Comparison of ENCODE assay signal across 9 cellular contexts in the genomic region with DNA sequence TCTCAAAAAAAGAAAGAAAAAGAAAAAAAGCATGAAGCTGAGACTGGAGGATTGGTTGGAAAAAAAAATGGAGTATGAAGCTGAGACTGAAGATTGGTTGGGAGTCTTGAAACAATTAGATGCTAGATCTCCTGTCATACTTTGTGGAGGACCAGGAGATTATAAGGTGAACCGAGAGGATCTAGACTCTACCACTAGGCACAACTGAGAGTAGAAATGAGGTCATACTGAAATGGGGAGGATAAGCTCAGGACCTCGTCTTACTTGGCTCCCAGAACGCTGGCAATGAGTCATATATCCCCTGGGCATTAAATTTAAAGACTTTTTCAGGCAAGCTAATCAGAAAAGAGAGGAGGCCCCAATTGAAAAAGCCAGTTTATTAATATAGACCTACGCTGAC. TPM values are rescaled to one million over a fixed set of nuclear protein-coding genes. Genes with fewer than 3 reads are reported as not detected.
DNase-seq lines count a peak whose midpoint lies in the region; TF ChIP-seq lines count a peak whose summit lies in the region.
"Had no signal": no experiment of that assay in that cellular context is flagged by ENCODE, and none has a peak within 500 bp of the region (broad histone marks: within the 10 kb centered on the region; RNA-seq: fewer than 3 reads in every experiment).

No MANE protein-coding gene starts in this region.

- H2BK15ac ChIP-seq in mesendoderm (replicated peaks; ENCODE audit: low read depth) = no peak overlapping the region

- peaks cover 5% of the 10 kb centered on the region for H3K79me1 ChIP-seq in mesendoderm (ENCODE audit: low read length)

- POLR2A ChIA-PET in HEK293 (lab: Yijun Ruan, JAX) = interaction anchor here (0.6 to 1.0 kb wide), 2 partner anchors 52 to 102 kb away, joined by 4 to 12 read pairs; no protein-coding TSS in a partner anchor

- H4K8ac ChIP-seq in mesendoderm (ENCODE audit: low read depth, low read length) = peak overlapping the region; percentile 76

- H3K18ac ChIP-seq in mesendoderm (ENCODE audit: low read length) = no peak overlapping the region

- peaks cover 14% of the 10 kb centered on the region for H3K79me2 ChIP-seq in mesendoderm (ENCODE audit: control insufficient read depth, insufficient read depth, low read length)

- H3K4me1 ChIP-seq in HEK293 (ENCODE audit: control insufficient read depth, insufficient read depth, low read length) = peaks cover 9% of the 10 kb centered on the region; the same call in 1 of the 2 replicates
- peaks cover 2% of the 10 kb centered on the region for H3K4me1 ChIP-seq in mesendoderm (ENCODE audit: control insufficient read depth, low read depth, low read length)

- H3K4me3 ChIP-seq in HEK293 (ENCODE audit: low read depth, low read length) (no peak overlapping the region), mesendoderm (ENCODE audit: low read length) (no peak overlapping the region)

- no CpG with 5 or more reads among the region's 4 CpGs for WGBS in mesendoderm (ENCODE audit: extremely low coverage, insufficient coverage, low lambda C conversion rate)

- H3K36me3 ChIP-seq in HEK293 (ENCODE audit: control insufficient read depth in 2 of 2, insufficient read depth in 1 of 2, low read length in 2 of 2) (no peaks in the 10 kb centered on the region), mesendoderm (ENCODE audit: control insufficient read depth, insufficient read depth, low read length) (no peaks in the 10 kb centered on the region)

- no peak overlapping the region for H2BK120ac ChIP-seq in mesendoderm (ENCODE audit: low read depth, low read length)

- TF ChIP-seq CTCF in HEK293 (tag by site-specific recombination; IDR thresholded peaks at IDR 0.05) = no peak

- no peaks in the 10 kb centered on the region for H3K9me3 ChIP-seq in HEK293 (ENCODE audit: control insufficient read depth, insufficient read depth, low read depth, low read length)

- H3K27me3 ChIP-seq in mesendoderm (ENCODE audit: insufficient read depth, low read length, poor library complexity) = no peaks in the 10 kb centered on the region

- no peak overlapping the region for H3K56ac ChIP-seq in mesendoderm (ENCODE audit: low read length)

- no peak overlapping the region for H2AK5ac ChIP-seq in mesendoderm (ENCODE audit: low read length)

- DNase-seq in Daoy (ENCODE audit: low read depth) (peak; percentile 76), T1000 (lab: John Stamatoyannopoulos, UW) (peak; percentile 12), mesendoderm (peak; percentile 82), caudate nucleus (lab: John Stamatoyannopoulos, UW) (no peak), NCI-H2196 treated with DMSO at 0.1 percent for 48 hours (lab: John Stamatoyannopoulos, UW; ENCODE audit: unreplicated experiment) (no peak), NCI-H1105 treated with DMSO at 0.1 percent for 48 hours (lab: John Stamatoyannopoulos, UW) (no peak), activated T-cell treated with anti-CD3 and anti-CD28 coated beads for 4 hours (no peak)
- DNase-seq: effector CD4-positive, alpha-beta T cell had no signal

- no peak overlapping the region for H3K27ac ChIP-seq in HEK293 (ENCODE audit: extremely low read depth, low read depth, low read length)
- no peak overlapping the region for H3K27ac ChIP-seq in mesendoderm (ENCODE audit: low read depth, low read length)
- H3K27ac ChIP-seq in caudate nucleus (ENCODE audit: low read depth, low read length) = no peak overlapping the region

- H3K9ac ChIP-seq in mesendoderm (ENCODE audit: low read length) = no peak overlapping the region

- no peak overlapping the region for H4K5ac ChIP-seq in mesendoderm (ENCODE audit: low read length)

- no peak overlapping the region for H2BK5ac ChIP-seq in mesendoderm (ENCODE audit: low read length)

- CTCF ChIA-PET in HEK293 (lab: Yijun Ruan, JAX) = interaction anchor here (0.5 to 2.3 kb wide), 10 partner anchors 13 to 357 kb away, joined by 3 to 14 read pairs (median 4); a partner anchor contains a TSS

- H3K4ac ChIP-seq in mesendoderm (ENCODE audit: low read depth, low read length) = no peak overlapping the region

- no peak overlapping the region for H3K23ac ChIP-seq in mesendoderm (ENCODE audit: low read length)

- H3K4me2 ChIP-seq in mesendoderm (ENCODE audit: low read length) = no peak overlapping the region

TF ChIP-seq in HEK293, 187 proteins besides CTCF, POLR2A, EP300 and RAD21 (continues in another document):
- TF ChIP-seq MZF1 (tag by site-specific recombination; IDR thresholded peaks at IDR 0.05; ENCODE audit: borderline replicate concordance) (0 out of 2 replicates have a peak, but pooled peaks have one; percentile 23), ZNF792 (tag by site-specific recombination; IDR thresholded peaks at IDR 0.05) (no peak), ZFP3 (tag by site-specific recombination; IDR thresholded peaks at IDR 0.05; ENCODE audit: low read depth) (no peak), REPIN1 (tag by site-specific recombination; IDR thresholded peaks at IDR 0.05; ENCODE audit: low read depth) (no peak), TCF7L2 (IDR thresholded peaks at IDR 0.05; ENCODE audit: borderline replicate concordance, low read depth, low read length) (no peak), SP2 (tag by site-specific recombination; IDR thresholded peaks at IDR 0.05) (no peak), ZNF837 (tag by site-specific recombination; IDR thresholded peaks at IDR 0.05) (no peak), OSR2 (tag by site-specific recombination; IDR thresholded peaks at IDR 0.05) (peak; percentile 6; the same call in 1 of the 2 replicates), ZFP37 (tag by site-specific recombination; IDR thresholded peaks at IDR 0.05) (0 out of 2 replicates have a peak, but pooled peaks have one; percentile 54)
- TF ChIP-seq, protein P1, sequence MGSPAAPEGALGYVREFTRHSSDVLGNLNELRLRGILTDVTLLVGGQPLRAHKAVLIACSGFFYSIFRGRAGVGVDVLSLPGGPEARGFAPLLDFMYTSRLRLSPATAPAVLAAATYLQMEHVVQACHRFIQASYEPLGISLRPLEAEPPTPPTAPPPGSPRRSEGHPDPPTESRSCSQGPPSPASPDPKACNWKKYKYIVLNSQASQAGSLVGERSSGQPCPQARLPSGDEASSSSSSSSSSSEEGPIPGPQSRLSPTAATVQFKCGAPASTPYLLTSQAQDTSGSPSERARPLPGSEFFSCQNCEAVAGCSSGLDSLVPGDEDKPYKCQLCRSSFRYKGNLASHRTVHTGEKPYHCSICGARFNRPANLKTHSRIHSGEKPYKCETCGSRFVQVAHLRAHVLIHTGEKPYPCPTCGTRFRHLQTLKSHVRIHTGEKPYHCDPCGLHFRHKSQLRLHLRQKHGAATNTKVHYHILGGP (tag by site-specific recombination; IDR thresholded peaks at IDR 0.05) = no peak
- TF ChIP-seq, protein P2, sequence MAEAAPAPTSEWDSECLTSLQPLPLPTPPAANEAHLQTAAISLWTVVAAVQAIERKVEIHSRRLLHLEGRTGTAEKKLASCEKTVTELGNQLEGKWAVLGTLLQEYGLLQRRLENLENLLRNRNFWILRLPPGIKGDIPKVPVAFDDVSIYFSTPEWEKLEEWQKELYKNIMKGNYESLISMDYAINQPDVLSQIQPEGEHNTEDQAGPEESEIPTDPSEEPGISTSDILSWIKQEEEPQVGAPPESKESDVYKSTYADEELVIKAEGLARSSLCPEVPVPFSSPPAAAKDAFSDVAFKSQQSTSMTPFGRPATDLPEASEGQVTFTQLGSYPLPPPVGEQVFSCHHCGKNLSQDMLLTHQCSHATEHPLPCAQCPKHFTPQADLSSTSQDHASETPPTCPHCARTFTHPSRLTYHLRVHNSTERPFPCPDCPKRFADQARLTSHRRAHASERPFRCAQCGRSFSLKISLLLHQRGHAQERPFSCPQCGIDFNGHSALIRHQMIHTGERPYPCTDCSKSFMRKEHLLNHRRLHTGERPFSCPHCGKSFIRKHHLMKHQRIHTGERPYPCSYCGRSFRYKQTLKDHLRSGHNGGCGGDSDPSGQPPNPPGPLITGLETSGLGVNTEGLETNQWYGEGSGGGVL (tag by site-specific recombination; IDR thresholded peaks at IDR 0.05) = peak; percentile 62; the same call in 1 of the 2 replicates
- TF ChIP-seq, protein P3, sequence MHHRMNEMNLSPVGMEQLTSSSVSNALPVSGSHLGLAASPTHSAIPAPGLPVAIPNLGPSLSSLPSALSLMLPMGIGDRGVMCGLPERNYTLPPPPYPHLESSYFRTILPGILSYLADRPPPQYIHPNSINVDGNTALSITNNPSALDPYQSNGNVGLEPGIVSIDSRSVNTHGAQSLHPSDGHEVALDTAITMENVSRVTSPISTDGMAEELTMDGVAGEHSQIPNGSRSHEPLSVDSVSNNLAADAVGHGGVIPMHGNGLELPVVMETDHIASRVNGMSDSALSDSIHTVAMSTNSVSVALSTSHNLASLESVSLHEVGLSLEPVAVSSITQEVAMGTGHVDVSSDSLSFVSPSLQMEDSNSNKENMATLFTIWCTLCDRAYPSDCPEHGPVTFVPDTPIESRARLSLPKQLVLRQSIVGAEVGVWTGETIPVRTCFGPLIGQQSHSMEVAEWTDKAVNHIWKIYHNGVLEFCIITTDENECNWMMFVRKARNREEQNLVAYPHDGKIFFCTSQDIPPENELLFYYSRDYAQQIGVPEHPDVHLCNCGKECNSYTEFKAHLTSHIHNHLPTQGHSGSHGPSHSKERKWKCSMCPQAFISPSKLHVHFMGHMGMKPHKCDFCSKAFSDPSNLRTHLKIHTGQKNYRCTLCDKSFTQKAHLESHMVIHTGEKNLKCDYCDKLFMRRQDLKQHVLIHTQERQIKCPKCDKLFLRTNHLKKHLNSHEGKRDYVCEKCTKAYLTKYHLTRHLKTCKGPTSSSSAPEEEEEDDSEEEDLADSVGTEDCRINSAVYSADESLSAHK (tag by site-specific recombination; IDR thresholded peaks at IDR 0.05) = peak; percentile 82

RNA-seq across cellular contexts. Expression of a gene that starts 3.3 kb away (rescaled TPM):
- total RNA-seq in Daoy (2014; rRNA removed; shearing (Covaris generic)) = 21.2 and 22.9 TPM in 2 replicates
- polyA plus RNA-seq in mesendoderm (2013, experiment 1 of 2) = 29.6 TPM
- 30.2 TPM for polyA plus RNA-seq in mesendoderm (2013, experiment 2 of 2)

Comparison
In these comparisons a context has a peak if more than half of its experiments do, and no peak if none do; other contexts are left out.
1. DNase-seq: peak in Daoy (single experiment), T1000 (single experiment) and mesendoderm (single experiment); none in caudate nucleus (0 of 61), NCI-H2196 treated with DMSO at 0.1 percent for 48 hours (single experiment), NCI-H1105 treated with DMSO at 0.1 percent for 48 hours (single experiment) and activated T-cell treated with anti-CD3 and anti-CD28 coated beads for 4 hours (single experiment).